1 cellular context compared by ENCODE assay signal in genomic region chr20:645318-646106, GRCh38.
TF ChIP-seq lines count a peak whose summit lies in the region.

No MANE protein-coding gene starts in this region.

TF ChIP-seq in H1, 55 proteins besides CTCF, POLR2A, EP300 and RAD21:
- TF ChIP-seq E2F6 (IDR thresholded peaks at IDR 0.05) (peak; percentile 84), TEAD4 (IDR thresholded peaks at IDR 0.05; ENCODE audit: low read depth, low read length) (no peak), KDM1A (IDR thresholded peaks at IDR 0.05; ENCODE audit: borderline replicate concordance, low read length) (no peak), CEBPB (IDR thresholded peaks at IDR 0.05; ENCODE audit: low read depth, low read length) (0 out of 2 replicates have a peak, but pooled peaks have one; percentile 8), POLR2AphosphoS5 (IDR thresholded peaks at IDR 0.05; ENCODE audit: low read depth, low read length) (no peak), GABPA (IDR thresholded peaks at IDR 0.05; ENCODE audit: borderline replicate concordance, insufficient read depth, low read length) (peak; percentile 62; the same call in 1 of the 2 replicates), ATF3 (IDR thresholded peaks at IDR 0.05; ENCODE audit: insufficient read depth, low read depth, low read length) (0 out of 2 replicates have a peak, but pooled peaks have one; percentile 15), SRF (IDR thresholded peaks at IDR 0.05; ENCODE audit: low read depth, low read length) (0 out of 2 replicates have a peak, but pooled peaks have one; percentile 3), SIN3A (conservative IDR thresholded peaks at IDR 0.05 in 1 of 2, IDR thresholded peaks at IDR 0.05 in 1 of 2; ENCODE audit: low read depth in 1 of 2, low read length in 2 of 2) (0 out of 4 replicates have a peak, but pooled peaks of 1 of the 2 experiments have one; percentile 46), EGR1 (IDR thresholded peaks at IDR 0.05; ENCODE audit: borderline replicate concordance, low read depth, low read length) (no peak), JUN (IDR thresholded peaks at IDR 0.05; ENCODE audit: low read depth, low read length) (no peak), CTBP2 (IDR thresholded peaks at IDR 0.05; ENCODE audit: borderline replicate concordance, insufficient read depth, insufficient read length, low read length) (no peak), GTF2F1 (IDR thresholded peaks at IDR 0.05; ENCODE audit: borderline replicate concordance, low read depth, low read length) (no peak), YY1 (IDR thresholded peaks at IDR 0.05; ENCODE audit: low read depth, low read length) (peak; percentile 37; the same call in 1 of the 2 replicates), BACH1 (IDR thresholded peaks at IDR 0.05; ENCODE audit: low read length) (no peak), MAFK (IDR thresholded peaks at IDR 0.05; ENCODE audit: low read depth, low read length) (no peak), RBBP5 (IDR thresholded peaks at IDR 0.05; ENCODE audit: borderline replicate concordance, low read depth, low read length) (no peak), EZH2 (IDR thresholded peaks at IDR 0.05; ENCODE audit: low read depth, low read length, severe bottlenecking) (no peak), MAX (IDR thresholded peaks at IDR 0.05) (peak; percentile 68), SAP30 (IDR thresholded peaks at IDR 0.05; ENCODE audit: insufficient read depth, insufficient replicate concordance, low read length) (no peak), TBP (IDR thresholded peaks at IDR 0.05; ENCODE audit: low read depth, low read length) (peak; percentile 74), ZNF274 (IDR thresholded peaks at IDR 0.05; ENCODE audit: borderline replicate concordance, extremely low read depth, low read length) (no peak), NRF1 (IDR thresholded peaks at IDR 0.05; ENCODE audit: low read depth, low read length) (no peak), BRCA1 (IDR thresholded peaks at IDR 0.05; ENCODE audit: low read depth, low read length) (no peak), RXRA (IDR thresholded peaks at IDR 0.05; ENCODE audit: insufficient read depth, low read depth, low read length) (no peak), TAF1 (IDR thresholded peaks at IDR 0.05; ENCODE audit: low read depth, low read length) (no peak), CBX5 (IDR thresholded peaks at IDR 0.05; ENCODE audit: low read depth, low read length) (no peak), SUZ12 (IDR thresholded peaks at IDR 0.05; ENCODE audit: low read length) (no peak), CHD2 (IDR thresholded peaks at IDR 0.05; ENCODE audit: low read length) (no peak), SIRT6 (IDR thresholded peaks at IDR 0.05; ENCODE audit: low read length) (no peak), SP2 (IDR thresholded peaks at IDR 0.05; ENCODE audit: low read length) (no peak), CREB1 (IDR thresholded peaks at IDR 0.05) (no peak), HDAC2 (IDR thresholded peaks at IDR 0.05; ENCODE audit: borderline replicate concordance in 1 of 2, low read depth in 2 of 2, low read length in 2 of 2) (peak; percentile 53 to 62; a peak in 1 of 4 replicates), CBX8 (IDR thresholded peaks at IDR 0.05; ENCODE audit: borderline replicate concordance, low read depth, low read length) (no peak)
